In the genomic region with DNA sequence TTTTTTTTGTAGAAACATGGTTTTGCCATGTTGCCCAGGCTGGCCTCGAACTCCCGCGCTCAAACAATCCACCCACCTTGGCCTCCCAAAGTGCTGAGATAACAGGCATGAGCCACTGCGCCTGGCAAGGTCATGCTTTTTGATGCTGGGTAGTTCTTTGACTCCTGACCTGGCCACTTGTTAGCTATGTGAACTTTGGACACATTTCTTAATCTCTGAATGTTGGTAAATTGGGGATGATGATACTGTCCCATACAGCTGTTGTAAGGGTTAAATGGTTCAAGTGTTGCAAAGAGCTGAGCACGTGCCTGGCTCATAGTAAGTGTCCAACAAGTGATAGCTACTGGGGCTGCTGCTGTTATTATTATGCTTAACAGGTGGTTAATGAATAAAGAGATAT, we compare ENCODE assay signal across 29 cellular contexts. TPM values are rescaled to one million over a fixed set of nuclear protein-coding genes. Genes with fewer than 3 reads are reported as not detected.
DNase-seq lines count a peak whose midpoint lies in the region; ATAC-seq, FAIRE-seq and TF ChIP-seq lines count a peak whose summit lies in the region.
"Had no signal": no experiment of that assay in that cellular context is flagged by ENCODE, and none has a peak within 500 bp of the region (broad histone marks: within the 10 kb centered on the region; RNA-seq: fewer than 3 reads in every experiment).

No MANE protein-coding gene starts in this region.

- H3K14ac ChIP-seq in neuronal stem cell (ENCODE audit: low read length): no peak overlapping the region

- H2BK120ac ChIP-seq in neuronal stem cell (ENCODE audit: low read depth, low read length): no peak overlapping the region

- no peak overlapping the region for H3K27ac ChIP-seq in neuronal stem cell (replicated peaks; ENCODE audit: low read length)
- H3K27ac ChIP-seq: sigmoid colon, SJCRH30 had no signal

- H3K4me1 ChIP-seq in neuronal stem cell (ENCODE audit: control insufficient read depth in 2 of 2, insufficient read depth in 1 of 2, low read depth in 1 of 2, low read length in 2 of 2): peaks cover 6 to 11% of the 10 kb centered on the region in 2 donors
- H3K4me1 ChIP-seq: SJCRH30 had no signal

- peaks cover 12% of the 10 kb centered on the region for H3K79me1 ChIP-seq in neuronal stem cell (ENCODE audit: low read depth, low read length)

- no peak overlapping the region for H2AK5ac ChIP-seq in neuronal stem cell (ENCODE audit: low read depth, low read length)

- WGBS in neuronal stem cell (ENCODE audit: extremely low coverage in 2 of 2, insufficient read length in 2 of 2, insufficient replicate concordance in 1 of 2), 2 donors: no CpG with 5 or more reads among the region's 5 CpGs

- no peak overlapping the region for H4K8ac ChIP-seq in neuronal stem cell (ENCODE audit: low read depth, low read length)

- H3K4me1 Mint-ChIP-seq in natural killer cell (peaks cover 39 to 57% of the 10 kb centered on the region in 2 donors), brain (peaks cover 48% of the 10 kb centered on the region)
- peaks cover 30 to 34% of the 10 kb centered on the region in 2 donors for H3K4me1 Mint-ChIP-seq in natural killer cell treated with Interleukin-12 subunit alpha and Interleukin-12 subunit beta and Interleukin-15 and Interleukin-18, amount 100 ng/mL, for 72 hours (ENCODE audit: low read depth in 2 of 2)

- H3K9me3 Mint-ChIP-seq in natural killer cell (no peaks in the 10 kb centered on the region), brain (peaks cover 0 to 9% (median 0%) of the 10 kb centered on the region in 5 experiments)
- H3K9me3 Mint-ChIP-seq in natural killer cell treated with Interleukin-12 subunit alpha and Interleukin-12 subunit beta and Interleukin-15 and Interleukin-18, amount 100 ng/mL, for 72 hours: no peaks in the 10 kb centered on the region
- H3K9me3 Mint-ChIP-seq: activated naive CD8-positive, alpha-beta T cell treated with anti-CD3 and anti-CD28 coated beads for 36 hours; activated T-cell treated with anti-CD3 and anti-CD28 coated beads, Interleukin-2, amount 50 U/mL, for 24 hours; GM23338; neural crest cell had no signal

- H3K27me3 Mint-ChIP-seq in natural killer cell (ENCODE audit: low read depth in 2 of 2) (no peaks in the 10 kb centered on the region), brain (no peaks in the 10 kb centered on the region)
- H3K27me3 Mint-ChIP-seq in natural killer cell treated with Interleukin-12 subunit alpha and Interleukin-12 subunit beta and Interleukin-15 and Interleukin-18, amount 100 ng/mL, for 72 hours: no peaks in the 10 kb centered on the region
- H3K27me3 Mint-ChIP-seq: activated naive CD8-positive, alpha-beta T cell treated with anti-CD3 and anti-CD28 coated beads for 36 hours; activated T-cell treated with anti-CD3 and anti-CD28 coated beads, Interleukin-2, amount 50 U/mL, for 24 hours had no signal

- no peak overlapping the region for H3K4me2 ChIP-seq in neuronal stem cell (ENCODE audit: insufficient read depth, low read length, poor library complexity, severe bottlenecking)
- H3K4me2 ChIP-seq: GM23338 had no signal

- intact Hi-C loops in natural killer cell (cut with micrococcal nuclease): no loop called here

- H3K23ac ChIP-seq in neuronal stem cell (ENCODE audit: low read depth, low read length, poor library complexity): no peak overlapping the region

- no peak overlapping the region for H2BK15ac ChIP-seq in neuronal stem cell (ENCODE audit: low read length)

- DNase-seq in natural killer cell: no peak
- DNase-seq in natural killer cell treated with Interleukin-12 subunit alpha and Interleukin-12 subunit beta and Interleukin-15 and Interleukin-18, amount 100 ng/mL, for 72 hours (ENCODE audit: low spot score): no peak
- no peak for DNase-seq in neuronal stem cell (ENCODE audit: low spot score)
- DNase-seq in urothelium cell line (ENCODE audit: low spot score): no peak
- DNase-seq: ACHN; activated CD8-positive, alpha-beta T cell treated with anti-CD3 and anti-CD28 coated beads, Interleukin-2, amount 10 ng/mL, durations not matched to agents 7 days and 5 days; activated naive CD8-positive, alpha-beta T cell treated with anti-CD3 and anti-CD28 coated beads for 36 hours; activated T-cell treated with anti-CD3 and anti-CD28 coated beads, Interleukin-2, amount 50 U/mL, for 24 hours; DMS 273 treated with DMSO at 0.1 percent for 48 hours; effector CD4-positive, alpha-beta T cell; foreskin fibroblast; Kasumi-1; left ventricle myocardium superior; midbrain; NCI-H1048; NCI-H187; NCI-H526 treated with DMSO at 0.1 percent for 48 hours; posterior cingulate gyrus; sigmoid colon; SJCRH30; stimulated activated CD8-positive, alpha-beta memory T cell treated with anti-CD3 and anti-CD28 coated beads, Interleukin-4, amount 100 ng/mL, for 48 hours; T1000 had no signal

- H3K9me3 ChIP-seq in neuronal stem cell (replicated peaks in 1 of 2; ENCODE audit: control insufficient read depth in 2 of 2, insufficient read depth in 1 of 2, low read depth in 1 of 2, low read length in 2 of 2): no peaks in the 10 kb centered on the region
- H3K9me3 ChIP-seq: sigmoid colon, SJCRH30 had no signal

- no peak overlapping the region for H3K4ac ChIP-seq in neuronal stem cell (ENCODE audit: low read length)

- no peak overlapping the region for H2BK5ac ChIP-seq in neuronal stem cell (ENCODE audit: low read length)

- H3K9ac ChIP-seq in neuronal stem cell (ENCODE audit: low read depth, low read length, poor library complexity): no peak overlapping the region

- H3K18ac ChIP-seq in neuronal stem cell (ENCODE audit: low read length): no peak overlapping the region

- H4K91ac ChIP-seq in neuronal stem cell (ENCODE audit: low read depth, low read length, poor library complexity): no peak overlapping the region

- H3K36me3 Mint-ChIP-seq in natural killer cell: no peaks in the 10 kb centered on the region
- no peaks in the 10 kb centered on the region for H3K36me3 Mint-ChIP-seq in natural killer cell treated with Interleukin-12 subunit alpha and Interleukin-12 subunit beta and Interleukin-15 and Interleukin-18, amount 100 ng/mL, for 72 hours
- H3K36me3 Mint-ChIP-seq in brain: peaks cover 54% of the 10 kb centered on the region

- H3K4me3 ChIP-seq in neuronal stem cell (ENCODE audit: low read length in 2 of 2): no peak overlapping the region
- H3K4me3 ChIP-seq: GM23338, sigmoid colon, SJCRH30 had no signal

- peak overlapping the region; percentile 7 for H3K4me3 Mint-ChIP-seq in natural killer cell
- H3K4me3 Mint-ChIP-seq in natural killer cell treated with Interleukin-12 subunit alpha and Interleukin-12 subunit beta and Interleukin-15 and Interleukin-18, amount 100 ng/mL, for 72 hours: no peak overlapping the region
- H3K4me3 Mint-ChIP-seq in brain: peak overlapping the region; percentile 50 to 82 (median 66)

- H3K36me3 ChIP-seq in neuronal stem cell (replicated peaks in 1 of 2; ENCODE audit: control insufficient read depth in 2 of 2, insufficient read depth in 2 of 2, low read length in 2 of 2): peaks cover 7 to 27% of the 10 kb centered on the region in 2 donors

- H3K27ac Mint-ChIP-seq in natural killer cell: peak overlapping the region in 1 of 2 donors; percentile 6
- H3K27ac Mint-ChIP-seq in natural killer cell treated with Interleukin-12 subunit alpha and Interleukin-12 subunit beta and Interleukin-15 and Interleukin-18, amount 100 ng/mL, for 72 hours: no peak overlapping the region
- peak overlapping the region in 1 of 5 experiments; percentile 7 for H3K27ac Mint-ChIP-seq in brain
- H3K27ac Mint-ChIP-seq: activated CD8-positive, alpha-beta T cell treated with anti-CD3 and anti-CD28 coated beads, Interleukin-2, amount 10 ng/mL, durations not matched to agents 7 days and 5 days; activated naive CD8-positive, alpha-beta T cell treated with anti-CD3 and anti-CD28 coated beads for 36 hours; activated T-cell treated with anti-CD3 and anti-CD28 coated beads, Interleukin-2, amount 50 U/mL, for 24 hours; GM23338 had no signal

- H2BK12ac ChIP-seq in neuronal stem cell (ENCODE audit: low read length): no peak overlapping the region

- no peaks in the 10 kb centered on the region for H3K27me3 ChIP-seq in neuronal stem cell (ENCODE audit: control insufficient read depth in 3 of 3, insufficient read depth in 3 of 3, low read depth in 1 of 3, low read length in 3 of 3)
- H3K27me3 ChIP-seq: sigmoid colon, SJCRH30 had no signal

- ATAC-seq in natural killer cell (no peak), HG03045 (IDR thresholded peaks at IDR 0.05; ENCODE audit: unreplicated experiment) (no peak)
- ATAC-seq in natural killer cell treated with Interleukin-12 subunit alpha and Interleukin-12 subunit beta and Interleukin-15 and Interleukin-18, amount 100 ng/mL, for 72 hours: no peak
- ATAC-seq: activated CD8-positive, alpha-beta T cell treated with anti-CD3 and anti-CD28 coated beads, Interleukin-2, amount 10 ng/mL, durations not matched to agents 7 days and 5 days; GM23338; left ventricle myocardium superior had no signal

- H2AFZ ChIP-seq in neuronal stem cell (ENCODE audit: low read length): no peak overlapping the region
- H2AFZ ChIP-seq: GM23338 had no signal

- FAIRE-seq in urothelium cell line (lab: Jason Lieb, UNC): no peak
- FAIRE-seq: RCC 7860 had no signal

- TF ChIP-seq CTCF in natural killer cell (IDR thresholded peaks at IDR 0.05): no peak
- no peak for TF ChIP-seq CTCF in brain (conservative IDR thresholded peaks at IDR 0.05)

RNA-seq across cellular contexts. Expression of a gene that starts 2.3 kb away (rescaled TPM):
- total RNA-seq in natural killer cell: 10 to 100 TPM; 53.7 to 63.5 (median 60.9) TPM
- 10 to 100 TPM; 57.6 to 57.8 TPM for total RNA-seq in natural killer cell treated with Interleukin-12 subunit alpha and Interleukin-12 subunit beta and Interleukin-15 and Interleukin-18, amount 100 ng/mL, for 72 hours
- 118 TPM for polyA plus RNA-seq in brain (ENCODE audit: insufficient read depth, low read depth, low replicate concordance)
- 54.4 TPM for polyA plus RNA-seq in neuronal stem cell (2013, experiment 1 of 2)
- 55.8 TPM for polyA plus RNA-seq in neuronal stem cell (2013, experiment 2 of 2)

RNA-seq across cellular contexts. Expression of a gene that starts 2.9 kb away (rescaled TPM):
- 10 to 100 TPM; 41.7 to 54.5 (median 45.0) TPM for total RNA-seq in natural killer cell
- 10 to 100 TPM; 66.2 to 72.3 TPM for total RNA-seq in natural killer cell treated with Interleukin-12 subunit alpha and Interleukin-12 subunit beta and Interleukin-15 and Interleukin-18, amount 100 ng/mL, for 72 hours
- polyA plus RNA-seq in brain (ENCODE audit: insufficient read depth, low read depth, low replicate concordance): 73.5 TPM
- polyA plus RNA-seq in neuronal stem cell (2013, experiment 1 of 2): 35.2 TPM
- 35.0 TPM for polyA plus RNA-seq in neuronal stem cell (2013, experiment 2 of 2)

RNA-seq across cellular contexts. Expression of a gene that starts 17.3 kb away (rescaled TPM):
- 10 to 100 TPM; 13.7 to 22.0 (median 19.3) TPM for total RNA-seq in natural killer cell
- total RNA-seq in natural killer cell treated with Interleukin-12 subunit alpha and Interleukin-12 subunit beta and Interleukin-15 and Interleukin-18, amount 100 ng/mL, for 72 hours: 10 to 100 TPM; 16.6 to 34.0 TPM
- 4.6 TPM for polyA plus RNA-seq in brain (ENCODE audit: insufficient read depth, low read depth, low replicate concordance)
- polyA plus RNA-seq in neuronal stem cell (2013, experiment 1 of 2): 4.9 TPM
- polyA plus RNA-seq in neuronal stem cell (2013, experiment 2 of 2): 5.0 TPM

RNA-seq across cellular contexts. Expression of a gene that starts 19.5 kb away (rescaled TPM):
- not detected for total RNA-seq in natural killer cell
- total RNA-seq in natural killer cell treated with Interleukin-12 subunit alpha and Interleukin-12 subunit beta and Interleukin-15 and Interleukin-18, amount 100 ng/mL, for 72 hours: not detected
- not detected for polyA plus RNA-seq in brain (ENCODE audit: insufficient read depth, low read depth, low replicate concordance)
- not detected for polyA plus RNA-seq in neuronal stem cell (2013, experiment 1 of 2)
- polyA plus RNA-seq in neuronal stem cell (2013, experiment 2 of 2): not detected
- total RNA-seq: activated CD8-positive, alpha-beta T cell treated with anti-CD3 and anti-CD28 coated beads, Interleukin-2, amount 10 ng/mL, durations not matched to agents 7 days and 5 days; activated naive CD8-positive, alpha-beta T cell treated with anti-CD3 and anti-CD28 coated beads for 36 hours; epithelial cell of proximal tubule; GM23338; left ventricle myocardium superior; neural crest cell; sigmoid colon; SJCRH30; ureter had no signal

RNA-seq across cellular contexts. Expression of a gene that starts 24.6 kb away (rescaled TPM):
- 100 to 1,000 TPM in 2 of 3 donors, 10 to 100 TPM in 1; 99.9 to 119 (median 105) TPM for total RNA-seq in natural killer cell
- 100 to 1,000 TPM in 1 of 2 donors, 10 to 100 TPM in 1; 93.1 to 102 TPM for total RNA-seq in natural killer cell treated with Interleukin-12 subunit alpha and Interleukin-12 subunit beta and Interleukin-15 and Interleukin-18, amount 100 ng/mL, for 72 hours
- 326 TPM for polyA plus RNA-seq in brain (ENCODE audit: insufficient read depth, low read depth, low replicate concordance)
- 119 TPM for polyA plus RNA-seq in neuronal stem cell (2013, experiment 1 of 2)
- polyA plus RNA-seq in neuronal stem cell (2013, experiment 2 of 2): 104 TPM
